Comparison of ENCODE assay signal across 1 cellular context in genomic region chr20:54680872-54681297, GRCh38.
TF ChIP-seq lines count a peak whose summit lies in the region.

No MANE protein-coding gene starts in this region.

TF ChIP-seq in HepG2, 621 proteins besides CTCF, POLR2A, EP300 and RAD21 (continued from another document):
- TF ChIP-seq ZNF318 (CRISPR knock-in tag; IDR thresholded peaks at IDR 0.05) (no peak), STAG1 (CRISPR knock-in tag; IDR thresholded peaks at IDR 0.05) (peak; percentile 80), MIER3 (CRISPR knock-in tag; IDR thresholded peaks at IDR 0.05; ENCODE audit: borderline replicate concordance) (no peak), POLR2AphosphoS2 (IDR thresholded peaks at IDR 0.05; ENCODE audit: low read depth, low read length) (no peak), E2F1 (CRISPR knock-in tag; IDR thresholded peaks at IDR 0.05) (peak; percentile 35; the same call in 1 of the 2 replicates)
